Comparison of ENCODE assay signal across 8 cellular contexts in genomic region chr20:13784893-13785715, GRCh38. TPM values are rescaled to one million over a fixed set of nuclear protein-coding genes. Genes with fewer than 3 reads are reported as not detected.
A peak's percentile ranks its signal among the peaks of the same experiment; 100 is the strongest.
DNase-seq lines count a peak whose midpoint lies in the region; ATAC-seq and TF ChIP-seq lines count a peak whose summit lies in the region.

TSS of gene ESF1 (minus strand) at chr20:13784919. CDS start at chr20:13783140, 1,779 bp downstream.
TSS of gene NDUFAF5 (plus strand) at chr20:13785028. CDS start at chr20:13785069, 41 bp downstream.

- peaks cover 36 to 50% of the 10 kb centered on the region in 2 experiments for H3K36me3 ChIP-seq in SK-N-SH (replicated peaks in 1 of 2; ENCODE audit: control insufficient read depth in 1 of 2, insufficient read depth in 2 of 2, low read length in 1 of 2)
- H3K36me3 ChIP-seq in suprapubic skin: peaks cover 18% of the 10 kb centered on the region

- CTCF ChIA-PET in SK-N-SH (lab: Yijun Ruan, JAX): interaction anchor here (1.1 to 2.8 kb wide), 8 partner anchors 12 to 460 kb away, joined by 3 to 12 read pairs (median 5); no protein-coding TSS in a partner anchor

- peak within 1 kb of the TSS; percentile 91 for H2AFZ ChIP-seq in SK-N-SH (ENCODE audit: low read depth)

- H3K9ac ChIP-seq in SK-N-SH: peak within 1 kb of the TSS; percentile 89

- H4K20me1 ChIP-seq in SK-N-SH (ENCODE audit: insufficient read depth): peaks cover 14% of the 10 kb centered on the region; the same call in 1 of the 2 replicates

- TF ChIP-seq EP300 in SK-N-SH (IDR thresholded peaks at IDR 0.05; ENCODE audit: borderline replicate concordance in 1 of 2, low read depth in 1 of 2, low read length in 1 of 2): peak in 1 of 2 experiments; percentile 29; a peak in 1 of 4 replicates
- TF ChIP-seq EP300 in suprapubic skin (IDR thresholded peaks at IDR 0.05): no peak

- 1% methylated on average over 26 of the region's 54 CpGs for WGBS in SK-N-SH (ENCODE audit: low lambda C conversion rate)
- 0% methylated on average over 19 of the region's 54 CpGs for WGBS in suprapubic skin

- POLR2A ChIA-PET in SK-N-SH (lab: Yijun Ruan, JAX): interaction anchor here (1.1 kb wide), 1 partner anchor 15 kb away, joined by 5 read pairs; no protein-coding TSS in a partner anchor

- DNase-seq in GM04504 (ENCODE audit: low read depth) (peak; percentile 89), NCI-H1048 (lab: John Stamatoyannopoulos, UW) (peak; percentile 79), SK-N-SH (peak; percentile 91), globus pallidus (ENCODE audit: low spot score) (peak; percentile 93), nucleus accumbens (lab: John Stamatoyannopoulos, UW) (peak; percentile 71 to 98 (median 91)), suprapubic skin (ENCODE audit: low spot score in 2 of 2) (peak; percentile 93 to 97)
- DNase-seq in activated naive CD4-positive, alpha-beta T cell treated with anti-CD3 and anti-CD28 coated beads, Interleukin-2, amount 50 U/mL, for 16 hours: peak; percentile 92

- H3F3A ChIP-seq in SK-N-SH (replicated peaks; ENCODE audit: insufficient read depth): peaks cover 18% of the 10 kb centered on the region

- H3K79me2 ChIP-seq in SK-N-SH (ENCODE audit: insufficient read depth): peaks cover 77% of the 10 kb centered on the region

- H3K4me3 ChIP-seq in SK-N-SH (ENCODE audit: low read depth in 2 of 2, low read length in 1 of 2) (peak within 1 kb of the TSS; percentile 89), suprapubic skin (peak within 1 kb of the TSS; percentile 84)

- H3K4me1 ChIP-seq in SK-N-SH (ENCODE audit: control insufficient read depth in 1 of 2, insufficient read depth in 2 of 2, low read depth in 1 of 2, low read length in 1 of 2) (peaks cover 7 to 14% of the 10 kb centered on the region in 2 experiments), suprapubic skin (peaks cover 39% of the 10 kb centered on the region)

- TF ChIP-seq POLR2A in suprapubic skin (IDR thresholded peaks at IDR 0.05): no peak

- no peak for TF ChIP-seq RAD21 in SK-N-SH (IDR thresholded peaks at IDR 0.05; ENCODE audit: low read length)

- peak within 1 kb of the TSS; percentile 89 for H3K4me2 ChIP-seq in SK-N-SH

- H3K9me3 ChIP-seq in SK-N-SH: no peaks in the 10 kb centered on the region
- no peaks in the 10 kb centered on the region for H3K9me3 ChIP-seq in suprapubic skin

- TF ChIP-seq CTCF in SK-N-SH (IDR thresholded peaks at IDR 0.05): no peak
- peak in 1 of 2 donors; percentile 1 for TF ChIP-seq CTCF in suprapubic skin (IDR thresholded peaks at IDR 0.05)

- peak within 1 kb of the TSS; percentile 71 to 89 for H3K27ac ChIP-seq in SK-N-SH (ENCODE audit: low read depth in 2 of 2, low read length in 1 of 2)
- peak within 1 kb of the TSS; percentile 91 for H3K27ac ChIP-seq in suprapubic skin

- ATAC-seq in HG02571 (IDR thresholded peaks at IDR 0.05; ENCODE audit: unreplicated experiment): peak; percentile 97

- H3K27me3 ChIP-seq in SK-N-SH (ENCODE audit: insufficient read depth): no peaks in the 10 kb centered on the region
- H3K27me3 ChIP-seq in suprapubic skin: no peaks in the 10 kb centered on the region

- no peaks in the 10 kb centered on the region for H3K9me2 ChIP-seq in SK-N-SH

TF ChIP-seq in SK-N-SH, 30 proteins besides CTCF, POLR2A, EP300 and RAD21 (continues in another document):
- TF ChIP-seq FOSL2 (IDR thresholded peaks at IDR 0.05; ENCODE audit: borderline replicate concordance, low read depth) (no peak; the same call in 1 of the 2 replicates), IRF3 (IDR thresholded peaks at IDR 0.05; ENCODE audit: low read depth, low read length) (no peak), POLR2AphosphoS5 (IDR thresholded peaks at IDR 0.05; ENCODE audit: low read depth, low read length) (peak; percentile 30; the same call in 1 of the 2 replicates), MAX (IDR thresholded peaks at IDR 0.05; ENCODE audit: low read depth) (peak; percentile 100), EZH2phosphoT487 (IDR thresholded peaks at IDR 0.05; ENCODE audit: borderline replicate concordance, low read depth) (no peak), SIN3A (IDR thresholded peaks at IDR 0.05; ENCODE audit: borderline replicate concordance, low read depth, low read length) (peak; percentile 97), RFX5 (IDR thresholded peaks at IDR 0.05; ENCODE audit: low read length) (no peak), GABPA (IDR thresholded peaks at IDR 0.05; ENCODE audit: low read depth) (no peak), RXRA (IDR thresholded peaks at IDR 0.05; ENCODE audit: borderline replicate concordance, low read depth) (no peak), TAF1 (IDR thresholded peaks at IDR 0.05; ENCODE audit: borderline replicate concordance, low read depth, low read length) (peak; percentile 69), PBX3 (IDR thresholded peaks at IDR 0.05) (no peak; the same call in 1 of the 2 replicates), NFIC (IDR thresholded peaks at IDR 0.05; ENCODE audit: borderline replicate concordance) (peak; percentile 4; the same call in 1 of the 2 replicates), TEAD4 (IDR thresholded peaks at IDR 0.05; ENCODE audit: borderline replicate concordance, insufficient read depth) (no peak), USF1 (IDR thresholded peaks at IDR 0.05; ENCODE audit: borderline replicate concordance, low read depth) (peak; percentile 96), FOXJ3 (CRISPR knock-in tag; IDR thresholded peaks at IDR 0.05) (no peak), USF2 (IDR thresholded peaks at IDR 0.05; ENCODE audit: borderline replicate concordance, low read depth, low read length) (peak; percentile 91)

RNA-seq across cellular contexts. Expression of gene ESF1, which starts in this region (rescaled TPM):
- polyA plus RNA-seq in SK-N-SH (2012; rRNA removed): 1.4 and 1.8 TPM in 2 replicates
- 2.5 and 4.6 TPM in 2 replicates for polyA plus RNA-seq in SK-N-SH (2012; cell fraction: cytosol; rRNA removed)
- polyA plus RNA-seq in SK-N-SH (2012; cell fraction: nucleus; rRNA removed): 0.85 and 1.9 TPM in 2 replicates
- 10 to 100 TPM in 3 of 4 donors, 1 to 10 TPM in 1; 9.0 to 20.4 (median 10.9) TPM for total RNA-seq in suprapubic skin

RNA-seq across cellular contexts. Expression of gene NDUFAF5, which starts in this region (rescaled TPM):
- 8.0 TPM in 2 replicates for polyA plus RNA-seq in SK-N-SH (2012; rRNA removed)
- polyA plus RNA-seq in SK-N-SH (2012; cell fraction: cytosol; rRNA removed): 10.9 and 16.5 TPM in 2 replicates
- 10.7 and 24.7 TPM in 2 replicates for polyA plus RNA-seq in SK-N-SH (2012; cell fraction: nucleus; rRNA removed)
- 10 to 100 TPM in 3 of 4 donors, 1 to 10 TPM in 1; 5.3 to 47.9 (median 20.1) TPM for total RNA-seq in suprapubic skin

Comparison
In these comparisons a context has a peak if more than half of its experiments do, and no peak if none do; other contexts are left out.
1. Peak in every context shown above with its lines: DNase-seq, ATAC-seq, H3K4me3 ChIP-seq and H3K27ac ChIP-seq.